In genomic region chr18:59902993-59903610, GRCh38 we compare ENCODE assay signal across 14 cellular contexts.
DNase-seq lines count a peak whose midpoint lies in the region; ATAC-seq and TF ChIP-seq lines count a peak whose summit lies in the region.
"Had no signal": no experiment of that assay in that cellular context is flagged by ENCODE, and none has a peak within 500 bp of the region (broad histone marks: within the 10 kb centered on the region; RNA-seq: fewer than 3 reads in every experiment).

No MANE protein-coding gene starts in this region.

- peak overlapping the region; percentile 89 for H3K4me2 ChIP-seq in OCI-LY1 (ENCODE audit: low read length)

- no peaks in the 10 kb centered on the region for H4K20me1 ChIP-seq in OCI-LY1 (ENCODE audit: insufficient read depth, low read length)

- H3K36me3 ChIP-seq in OCI-LY1 (ENCODE audit: insufficient read depth, low read length), result peaks cover 57% of the 10 kb centered on the region
- H3K36me3 ChIP-seq: adrenal gland, Peyer's patch had no signal

- no peak for TF ChIP-seq CTCF in OCI-LY1 (IDR thresholded peaks at IDR 0.05; ENCODE audit: low read length)

- H3K36me3 Mint-ChIP-seq in activated naive CD4-positive, alpha-beta T cell treated with anti-CD3 and anti-CD28 coated beads, Interleukin-2, amount 50 U/mL, for 24 hours, result peaks cover 30% of the 10 kb centered on the region
- peaks cover 71% of the 10 kb centered on the region for H3K36me3 Mint-ChIP-seq in effector memory CD8-positive, alpha-beta T cell (ENCODE audit: insufficient read depth)

- peaks cover 55% of the 10 kb centered on the region for H3K79me2 ChIP-seq in OCI-LY1 (ENCODE audit: insufficient read depth, low read length)

- H2AFZ ChIP-seq in OCI-LY1 (ENCODE audit: low read length), result no peak overlapping the region

- no peak for DNase-seq in activated naive CD4-positive, alpha-beta T cell treated with anti-CD3 and anti-CD28 coated beads, Interleukin-2, amount 50 U/mL, for 16 hours
- no peak for DNase-seq in effector memory CD8-positive, alpha-beta T cell
- no peak for DNase-seq in stimulated activated naive CD8-positive, alpha-beta T cell treated with anti-CD3 and anti-CD28 coated beads, Interleukin-15, amount 100 ng/mL, for 72 hours
- DNase-seq in OCI-M1 (lab: John Stamatoyannopoulos, UW) (no peak), pons (ENCODE audit: low spot score) (no peak), NCI-H1694 (lab: John Stamatoyannopoulos, UW) (no peak)
- DNase-seq: adrenal gland, dermis blood vessel endothelial cell, HCEC 1CT, Peyer's patch, WERI-Rb-1 had no signal

- no peaks in the 10 kb centered on the region for H3K9me3 ChIP-seq in OCI-LY1 (ENCODE audit: low read length)
- H3K9me3 ChIP-seq: adrenal gland, Peyer's patch had no signal

- no peaks in the 10 kb centered on the region for H3K9me2 ChIP-seq in OCI-LY1 (ENCODE audit: low read depth, low read length)

- no peaks in the 10 kb centered on the region for H3K9me3 Mint-ChIP-seq in activated naive CD4-positive, alpha-beta T cell treated with anti-CD3 and anti-CD28 coated beads, Interleukin-2, amount 50 U/mL, for 24 hours
- no peaks in the 10 kb centered on the region for H3K9me3 Mint-ChIP-seq in effector memory CD8-positive, alpha-beta T cell
- no peaks in the 10 kb centered on the region for H3K9me3 Mint-ChIP-seq in stimulated activated naive CD8-positive, alpha-beta T cell treated with anti-CD3 and anti-CD28 coated beads, Interleukin-15, amount 100 ng/mL, for 72 hours

- H3K4me3 Mint-ChIP-seq in activated naive CD4-positive, alpha-beta T cell treated with anti-CD3 and anti-CD28 coated beads, Interleukin-2, amount 50 U/mL, for 24 hours, result peak overlapping the region; percentile 98
- peak overlapping the region; percentile 93 to 94 for H3K4me3 Mint-ChIP-seq in effector memory CD8-positive, alpha-beta T cell
- H3K4me3 Mint-ChIP-seq in stimulated activated naive CD8-positive, alpha-beta T cell treated with anti-CD3 and anti-CD28 coated beads, Interleukin-15, amount 100 ng/mL, for 72 hours, result peak overlapping the region; percentile 67 to 96

- ATAC-seq in effector memory CD8-positive, alpha-beta T cell (replicated peaks), result no peak
- ATAC-seq in stimulated activated naive CD8-positive, alpha-beta T cell treated with anti-CD3 and anti-CD28 coated beads, Interleukin-15, amount 100 ng/mL, for 72 hours, result no peak
- ATAC-seq: foreskin keratinocyte had no signal

- H3K4me3 ChIP-seq in OCI-LY1 (ENCODE audit: low read depth, low read length, poor library complexity, severe bottlenecking), result peak overlapping the region; percentile 94
- H3K4me3 ChIP-seq: adrenal gland had no signal

- H3K4me1 ChIP-seq in OCI-LY1 (ENCODE audit: insufficient read depth, low read length, severe bottlenecking), result peaks cover 61% of the 10 kb centered on the region

- peak overlapping the region; percentile 87 for H3K27ac Mint-ChIP-seq in activated naive CD4-positive, alpha-beta T cell treated with anti-CD3 and anti-CD28 coated beads, Interleukin-2, amount 50 U/mL, for 24 hours
- peak overlapping the region; percentile 98 to 99 for H3K27ac Mint-ChIP-seq in effector memory CD8-positive, alpha-beta T cell
- H3K27ac Mint-ChIP-seq in stimulated activated naive CD8-positive, alpha-beta T cell treated with anti-CD3 and anti-CD28 coated beads, Interleukin-15, amount 100 ng/mL, for 72 hours, result peak overlapping the region; percentile 51 to 87

- H3K9ac ChIP-seq in OCI-LY1 (ENCODE audit: low read length), result peak overlapping the region; percentile 95

- peaks cover 67% of the 10 kb centered on the region for H3K4me1 Mint-ChIP-seq in activated naive CD4-positive, alpha-beta T cell treated with anti-CD3 and anti-CD28 coated beads, Interleukin-2, amount 50 U/mL, for 24 hours
- H3K4me1 Mint-ChIP-seq in effector memory CD8-positive, alpha-beta T cell (ENCODE audit: low read depth in 2 of 2), result peaks cover 42 to 49% of the 10 kb centered on the region in 2 donors
- H3K4me1 Mint-ChIP-seq in stimulated activated naive CD8-positive, alpha-beta T cell treated with anti-CD3 and anti-CD28 coated beads, Interleukin-15, amount 100 ng/mL, for 72 hours, result peaks cover 64% of the 10 kb centered on the region

- H3K27me3 ChIP-seq in OCI-LY1 (ENCODE audit: insufficient read depth, low read length), result no peaks in the 10 kb centered on the region
- H3K27me3 ChIP-seq: foreskin keratinocyte, Peyer's patch had no signal

- H3K27ac ChIP-seq in OCI-LY1 (ENCODE audit: low read depth, low read length, poor library complexity, severe bottlenecking), result peak overlapping the region; percentile 96
- H3K27ac ChIP-seq: adrenal gland, foreskin keratinocyte, WERI-Rb-1 had no signal

- H3K27me3 Mint-ChIP-seq in activated naive CD4-positive, alpha-beta T cell treated with anti-CD3 and anti-CD28 coated beads, Interleukin-2, amount 50 U/mL, for 24 hours, result no peaks in the 10 kb centered on the region
- peaks cover 0 to under 1% of the 10 kb centered on the region in 2 donors for H3K27me3 Mint-ChIP-seq in effector memory CD8-positive, alpha-beta T cell
- no peaks in the 10 kb centered on the region for H3K27me3 Mint-ChIP-seq in stimulated activated naive CD8-positive, alpha-beta T cell treated with anti-CD3 and anti-CD28 coated beads, Interleukin-15, amount 100 ng/mL, for 72 hours

- peaks cover 14% of the 10 kb centered on the region; the same call in 1 of the 2 replicates for H3F3A ChIP-seq in OCI-LY1 (ENCODE audit: insufficient read depth, low read length)
